ENCODE assay signal across 8 cellular contexts in genomic region chr19:58346961-58347929, GRCh38. TPM values are rescaled to one million over a fixed set of nuclear protein-coding genes. Genes with fewer than 3 reads are reported as not detected.
A peak's percentile ranks its signal among the peaks of the same experiment; 100 is the strongest.
DNase-seq lines count a peak whose midpoint lies in the region; ATAC-seq and TF ChIP-seq lines count a peak whose summit lies in the region.

No MANE protein-coding gene starts in this region.

- POLR2A ChIA-PET in PC-3 (lab: Charles Lee; ENCODE audit: unreplicated experiment), result no interaction called here

- H3K4ac ChIP-seq in neuronal stem cell (ENCODE audit: low read length), result no peak overlapping the region

- no TSS peak for BruUV-seq in PC-3 (replicated peaks; lab: Mats Ljungman, UMichigan)

- peaks cover 3% of the 10 kb centered on the region for H3K79me1 ChIP-seq in neuronal stem cell (ENCODE audit: low read depth, low read length)

- H4K20me1 ChIP-seq in PC-3 (ENCODE audit: low read length), result no peaks in the 10 kb centered on the region

- no peaks in the 10 kb centered on the region for H3K27me3 Mint-ChIP-seq in activated T-helper 2 cell treated with anti-CD3 and anti-CD28 coated beads, Interferon-gamma antibody, Interleukin-2, Interleukin-4, amounts not matched to agents 10 μg/mL and 5 μg/mL and 100 μg/mL, durations not matched to agents 14 hours and 24 hours and 36 hours (ENCODE audit: low read depth)

- peaks cover 25% of the 10 kb centered on the region for H3K36me3 Mint-ChIP-seq in activated T-helper 2 cell treated with anti-CD3 and anti-CD28 coated beads, Interferon-gamma antibody, Interleukin-2, Interleukin-4, amounts not matched to agents 10 μg/mL and 5 μg/mL and 100 μg/mL, durations not matched to agents 14 hours and 24 hours and 36 hours (ENCODE audit: low read depth)

- H2BK5ac ChIP-seq in neuronal stem cell (ENCODE audit: low read length), result peak overlapping the region; percentile 66

- H3K4me3 ChIP-seq in HL-60 (replicated peaks; ENCODE audit: insufficient read depth, low read length), result peak overlapping the region; percentile 59
- H3K4me3 ChIP-seq in PC-3 (ENCODE audit: low read length), result peak overlapping the region; percentile 62
- H3K4me3 ChIP-seq in foreskin fibroblast (ENCODE audit: low read depth in 1 of 2, low read length in 2 of 2), result peak overlapping the region; percentile 84 to 97
- H3K4me3 ChIP-seq in neuronal stem cell (ENCODE audit: low read length in 2 of 2), result peak overlapping the region; percentile 53 to 97

- no peaks in the 10 kb centered on the region for H3F3A ChIP-seq in PC-3 (ENCODE audit: low read length, unreplicated experiment)

- CTCF ChIA-PET in PC-3 (lab: Charles Lee), result no interaction called here

- peak overlapping the region; percentile 65 for H4K8ac ChIP-seq in neuronal stem cell (ENCODE audit: low read depth, low read length)

- intact Hi-C loops in PC-3 (cut with micrococcal nuclease), result no loop called here
- intact Hi-C loops in activated T-helper 2 cell treated with anti-CD3 and anti-CD28 coated beads, Interferon-gamma antibody, Interleukin-2, Interleukin-4, amounts not matched to agents 10 μg/mL and 5 μg/mL and 100 μg/mL, durations not matched to agents 14 hours and 24 hours and 36 hours (cut with micrococcal nuclease), result loop anchor here (1.0 to 5.0 kb wide), 2 partner anchors 20 to 40 kb away; partner anchors contain the start of gene ERVK3-1

- H2BK15ac ChIP-seq in neuronal stem cell (ENCODE audit: low read length), result peak overlapping the region; percentile 37

- H4K91ac ChIP-seq in neuronal stem cell (ENCODE audit: low read depth, low read length, poor library complexity), result no peak overlapping the region

- no peaks in the 10 kb centered on the region for H3K9me3 Mint-ChIP-seq in activated T-helper 2 cell treated with anti-CD3 and anti-CD28 coated beads, Interferon-gamma antibody, Interleukin-2, Interleukin-4, amounts not matched to agents 10 μg/mL and 5 μg/mL and 100 μg/mL, durations not matched to agents 14 hours and 24 hours and 36 hours

- H3K9me3 ChIP-seq in PC-3 (ENCODE audit: low read length), result no peaks in the 10 kb centered on the region
- H3K9me3 ChIP-seq in neuronal stem cell (replicated peaks in 1 of 2; ENCODE audit: control insufficient read depth in 2 of 2, insufficient read depth in 1 of 2, low read depth in 1 of 2, low read length in 2 of 2), result no peaks in the 10 kb centered on the region

- peak; percentile 75 for DNase-seq in COLO668 (lab: John Stamatoyannopoulos, UW; ENCODE audit: unreplicated experiment)
- DNase-seq in HL-60 (ENCODE audit: low read depth in 1 of 2, low spot score in 1 of 2), result peak; percentile 52 to 72
- DNase-seq in PC-3, result no peak
- DNase-seq in activated T-helper 2 cell treated with anti-CD3 and anti-CD28 coated beads, Interferon-gamma antibody, Interleukin-2, Interleukin-4, amounts not matched to agents 10 μg/mL and 5 μg/mL and 100 μg/mL, durations not matched to agents 14 hours and 24 hours and 36 hours (ENCODE audit: low spot score), result peak; percentile 60
- peak; percentile 74 to 91 for DNase-seq in foreskin fibroblast
- peak; percentile 73 for DNase-seq in neuronal stem cell (ENCODE audit: low spot score)

- H3K79me2 ChIP-seq in PC-3 (ENCODE audit: low read length), result no peaks in the 10 kb centered on the region

- ATAC-seq in GM19463 (IDR thresholded peaks at IDR 0.05; ENCODE audit: unreplicated experiment) (peak; percentile 95), PC-3 (peak; percentile 54)

- no peaks in the 10 kb centered on the region for H3K36me3 ChIP-seq in PC-3 (ENCODE audit: low read depth, low read length)
- no peaks in the 10 kb centered on the region for H3K36me3 ChIP-seq in neuronal stem cell (replicated peaks in 1 of 2; ENCODE audit: control insufficient read depth in 2 of 2, insufficient read depth in 2 of 2, low read length in 2 of 2)

- peak overlapping the region; percentile 95 for H3K4me3 Mint-ChIP-seq in activated T-helper 2 cell treated with anti-CD3 and anti-CD28 coated beads, Interferon-gamma antibody, Interleukin-2, Interleukin-4, amounts not matched to agents 10 μg/mL and 5 μg/mL and 100 μg/mL, durations not matched to agents 14 hours and 24 hours and 36 hours (ENCODE audit: low read depth)

- H3K9ac ChIP-seq in PC-3 (ENCODE audit: low read length) (no peak overlapping the region), neuronal stem cell (ENCODE audit: low read depth, low read length, poor library complexity) (peak overlapping the region; percentile 97)

- H3K14ac ChIP-seq in neuronal stem cell (ENCODE audit: low read length), result peak overlapping the region; percentile 89

- H3K23ac ChIP-seq in neuronal stem cell (ENCODE audit: low read depth, low read length, poor library complexity), result peak overlapping the region; percentile 96

- peak overlapping the region; percentile 79 for H3K4me2 ChIP-seq in PC-3 (ENCODE audit: low read length)
- peak overlapping the region; percentile 100 for H3K4me2 ChIP-seq in neuronal stem cell (ENCODE audit: insufficient read depth, low read length, poor library complexity, severe bottlenecking)

- no peak overlapping the region for H2BK120ac ChIP-seq in neuronal stem cell (ENCODE audit: low read depth, low read length)

- TF ChIP-seq CTCF in HL-60 (IDR thresholded peaks at IDR 0.05; ENCODE audit: insufficient read depth, low read length) (no peak), PC-3 (conservative IDR thresholded peaks at IDR 0.05; ENCODE audit: low read depth, low read length) (no peak), foreskin fibroblast (IDR thresholded peaks at IDR 0.05; ENCODE audit: low read depth, low read length) (no peak)

- H3K18ac ChIP-seq in neuronal stem cell (ENCODE audit: low read length), result peak overlapping the region; percentile 94

- H3K27me3 ChIP-seq in HL-60 (ENCODE audit: insufficient read depth, poor library complexity, severe bottlenecking) (peaks cover 4% of the 10 kb centered on the region), PC-3 (ENCODE audit: low read length) (peaks cover 26% of the 10 kb centered on the region), neuronal stem cell (ENCODE audit: control insufficient read depth in 3 of 3, insufficient read depth in 3 of 3, low read depth in 1 of 3, low read length in 3 of 3) (peaks cover 4 to 12% (median 10%) of the 10 kb centered on the region in 3 experiments)

- WGBS in neuronal stem cell (ENCODE audit: extremely low coverage in 2 of 2, insufficient read length in 2 of 2, insufficient replicate concordance in 1 of 2), 2 donors, result no CpG with 5 or more reads among the region's 82 CpGs

- peaks cover 15% of the 10 kb centered on the region for H3K4me1 Mint-ChIP-seq in activated T-helper 2 cell treated with anti-CD3 and anti-CD28 coated beads, Interferon-gamma antibody, Interleukin-2, Interleukin-4, amounts not matched to agents 10 μg/mL and 5 μg/mL and 100 μg/mL, durations not matched to agents 14 hours and 24 hours and 36 hours (ENCODE audit: low read depth)

- peak overlapping the region; percentile 81 for H2AK5ac ChIP-seq in neuronal stem cell (ENCODE audit: low read depth, low read length)

- H3K4me1 ChIP-seq in PC-3 (ENCODE audit: insufficient read depth, low read length), result no peaks in the 10 kb centered on the region
- peaks cover 0 to 3% of the 10 kb centered on the region in 2 donors for H3K4me1 ChIP-seq in neuronal stem cell (ENCODE audit: control insufficient read depth in 2 of 2, insufficient read depth in 1 of 2, low read depth in 1 of 2, low read length in 2 of 2)

- no peaks in the 10 kb centered on the region for H3K9me2 ChIP-seq in PC-3 (replicated peaks; ENCODE audit: low read length)

- H3K27ac ChIP-seq in HL-60 (replicated peaks) (no peak overlapping the region), PC-3 (ENCODE audit: low read length) (no peak overlapping the region), neuronal stem cell (replicated peaks; ENCODE audit: low read length) (no peak overlapping the region), temporal lobe (ENCODE audit: low read depth, low read length) (peak overlapping the region; percentile 84)

- peak overlapping the region; percentile 76 for H2AFZ ChIP-seq in PC-3 (ENCODE audit: low read length)
- peak overlapping the region; percentile 100 for H2AFZ ChIP-seq in neuronal stem cell (ENCODE audit: low read length)

- peak overlapping the region; percentile 58 for H2BK12ac ChIP-seq in neuronal stem cell (ENCODE audit: low read length)

- H3K27ac Mint-ChIP-seq in activated T-helper 2 cell treated with anti-CD3 and anti-CD28 coated beads, Interferon-gamma antibody, Interleukin-2, Interleukin-4, amounts not matched to agents 10 μg/mL and 5 μg/mL and 100 μg/mL, durations not matched to agents 14 hours and 24 hours and 36 hours, result peak overlapping the region; percentile 71

RNA-seq across cellular contexts. Expression of gene A1BG, which starts 6.0 kb away (rescaled TPM):
- total RNA-seq in PC-3 (2014; rRNA removed) (0.92 and 1.9 TPM in 2 replicates), temporal lobe (1.5 TPM)
- total RNA-seq in activated T-helper 2 cell treated with anti-CD3 and anti-CD28 coated beads, Interferon-gamma antibody, Interleukin-2, Interleukin-4, amounts not matched to agents 10 μg/mL and 5 μg/mL and 100 μg/mL, durations not matched to agents 14 hours and 24 hours and 36 hours, result 11.8 and 13.3 TPM in 2 replicates
- 35.9 TPM for polyA plus RNA-seq in neuronal stem cell (2013, experiment 1 of 2)
- 29.4 TPM for polyA plus RNA-seq in neuronal stem cell (2013, experiment 2 of 2)

RNA-seq across cellular contexts. Expression of gene ZNF497, which starts 15.3 kb away (rescaled TPM):
- total RNA-seq in PC-3 (2014; rRNA removed) (2.2 and 4.0 TPM in 2 replicates), temporal lobe (3.2 TPM)
- 0.76 and 2.2 TPM in 2 replicates for total RNA-seq in activated T-helper 2 cell treated with anti-CD3 and anti-CD28 coated beads, Interferon-gamma antibody, Interleukin-2, Interleukin-4, amounts not matched to agents 10 μg/mL and 5 μg/mL and 100 μg/mL, durations not matched to agents 14 hours and 24 hours and 36 hours
- 2.1 TPM for polyA plus RNA-seq in neuronal stem cell (2013, experiment 1 of 2)
- 2.1 TPM for polyA plus RNA-seq in neuronal stem cell (2013, experiment 2 of 2)

RNA-seq across cellular contexts. Expression of gene ZSCAN22, which starts 20.5 kb away (rescaled TPM):
- 4.0 and 4.3 TPM in 2 replicates for total RNA-seq in PC-3 (2014; rRNA removed)
- 4.6 and 4.9 TPM in 2 replicates for total RNA-seq in activated T-helper 2 cell treated with anti-CD3 and anti-CD28 coated beads, Interferon-gamma antibody, Interleukin-2, Interleukin-4, amounts not matched to agents 10 μg/mL and 5 μg/mL and 100 μg/mL, durations not matched to agents 14 hours and 24 hours and 36 hours
- 1.8 TPM for polyA plus RNA-seq in neuronal stem cell (2013, experiment 1 of 2)
- 1.8 TPM for polyA plus RNA-seq in neuronal stem cell (2013, experiment 2 of 2)
- total RNA-seq in temporal lobe, result 2.2 TPM

RNA-seq across cellular contexts. Expression of gene ZNF837, which starts 33.6 kb away (rescaled TPM):
- total RNA-seq in PC-3 (2014; rRNA removed) (9.5 and 12.6 TPM in 2 replicates), temporal lobe (0.74 TPM)
- 1.1 and 1.5 TPM in 2 replicates for total RNA-seq in activated T-helper 2 cell treated with anti-CD3 and anti-CD28 coated beads, Interferon-gamma antibody, Interleukin-2, Interleukin-4, amounts not matched to agents 10 μg/mL and 5 μg/mL and 100 μg/mL, durations not matched to agents 14 hours and 24 hours and 36 hours
- polyA plus RNA-seq in neuronal stem cell (2013, experiment 1 of 2), result 3.1 TPM
- polyA plus RNA-seq in neuronal stem cell (2013, experiment 2 of 2), result 3.2 TPM

RNA-seq across cellular contexts. Expression of gene RPS5, which starts 39.8 kb away (rescaled TPM):
- total RNA-seq in PC-3 (2014; rRNA removed) (3,515 and 3,776 TPM in 2 replicates), temporal lobe (1,244 TPM)
- 1,217 and 1,244 TPM in 2 replicates for total RNA-seq in activated T-helper 2 cell treated with anti-CD3 and anti-CD28 coated beads, Interferon-gamma antibody, Interleukin-2, Interleukin-4, amounts not matched to agents 10 μg/mL and 5 μg/mL and 100 μg/mL, durations not matched to agents 14 hours and 24 hours and 36 hours
- polyA plus RNA-seq in neuronal stem cell (2013, experiment 1 of 2), result 1,502 TPM
- 1,437 TPM for polyA plus RNA-seq in neuronal stem cell (2013, experiment 2 of 2)
